In genomic region chr10:10307551-10307950, GRCh38 we compare ENCODE assay signal across 17 cellular contexts.
DNase-seq lines count a peak whose midpoint lies in the region; ATAC-seq and TF ChIP-seq lines count a peak whose summit lies in the region.
"Had no signal": no experiment of that assay in that cellular context is flagged by ENCODE, and none has a peak within 500 bp of the region (broad histone marks: within the 10 kb centered on the region; RNA-seq: fewer than 3 reads in every experiment).

No MANE protein-coding gene starts in this region.

- H3K9me3 Mint-ChIP-seq in glutamatergic neuron (ENCODE audit: unreplicated experiment) = no peaks in the 10 kb centered on the region
- H3K9me3 Mint-ChIP-seq: CD8-positive, alpha-beta T cell had no signal

- no peak for TF ChIP-seq CTCF in glutamatergic neuron (IDR thresholded peaks at IDR 0.05; ENCODE audit: partially characterized antibody, unreplicated experiment)

- DNase-seq in G401 (ENCODE audit: low spot score) (peak; percentile 64), NCI-H82 treated with DMSO at 0.1 percent for 48 hours (lab: John Stamatoyannopoulos, UW; ENCODE audit: unreplicated experiment) (peak; percentile 4), cerebellar cortex (ENCODE audit: low spot score) (peak; percentile 57), glutamatergic neuron (no peak), Kasumi-1 (lab: John Stamatoyannopoulos, UW) (no peak), LoVo (ENCODE audit: low spot score) (no peak), cortex of kidney (lab: John Stamatoyannopoulos, UW) (no peak)
- DNase-seq: Caco-2; CD4-positive, CD25-positive, alpha-beta regulatory T cell; CD8-positive, alpha-beta T cell; DMS153; DND-41; GDM1; H7; HCEC 1CT had no signal

- no peak overlapping the region for H3K4me3 Mint-ChIP-seq in glutamatergic neuron (ENCODE audit: unreplicated experiment)
- H3K4me3 Mint-ChIP-seq: B cell; CD4-positive, CD25-positive, alpha-beta regulatory T cell; CD8-positive, alpha-beta T cell had no signal

- H3K27me3 Mint-ChIP-seq in glutamatergic neuron (ENCODE audit: unreplicated experiment) = no peaks in the 10 kb centered on the region
- H3K27me3 Mint-ChIP-seq: B cell; CD4-positive, CD25-positive, alpha-beta regulatory T cell had no signal

- ATAC-seq in HG02678 (IDR thresholded peaks at IDR 0.05; ENCODE audit: unreplicated experiment) = no peak
- ATAC-seq: CD8-positive, alpha-beta T cell had no signal

- H3K4me1 Mint-ChIP-seq in glutamatergic neuron (ENCODE audit: low read depth, unreplicated experiment) = peaks cover 2% of the 10 kb centered on the region
- H3K4me1 Mint-ChIP-seq: B cell; CD4-positive, CD25-positive, alpha-beta regulatory T cell had no signal

- in situ Hi-C loops in G401 (cut with HindIII; ENCODE audit: low sequenced_read_pairs) = no loop called here

- H3K36me3 Mint-ChIP-seq in glutamatergic neuron (ENCODE audit: unreplicated experiment) = no peaks in the 10 kb centered on the region
- H3K36me3 Mint-ChIP-seq: CD4-positive, CD25-positive, alpha-beta regulatory T cell; CD8-positive, alpha-beta T cell had no signal

- peak overlapping the region; percentile 31 for H3K27ac Mint-ChIP-seq in glutamatergic neuron (ENCODE audit: unreplicated experiment)
- H3K27ac Mint-ChIP-seq: B cell; CD4-positive, CD25-positive, alpha-beta regulatory T cell; CD8-positive, alpha-beta T cell had no signal

Comparison
In these comparisons a context has a peak if more than half of its experiments do, and no peak if none do; other contexts are left out.
1. DNase-seq: peak in G401 (single experiment), NCI-H82 treated with DMSO at 0.1 percent for 48 hours (single experiment) and cerebellar cortex (single experiment); none in glutamatergic neuron (single experiment), Kasumi-1 (0 of 2), LoVo (single experiment) and cortex of kidney (single experiment).